1 cellular context compared by ENCODE assay signal in genomic region chr20:33994624-33994913, GRCh38.
TF ChIP-seq lines count a peak whose summit lies in the region.

No MANE protein-coding gene starts in this region.

TF ChIP-seq in endothelial cell of umbilical vein, 7 proteins besides CTCF, POLR2A, EP300 and RAD21 (continued from another document):
- TF ChIP-seq FOS (IDR thresholded peaks at IDR 0.05; ENCODE audit: borderline replicate concordance, insufficient read depth, low read length) (no peak), GATA2 (IDR thresholded peaks at IDR 0.05; ENCODE audit: insufficient read depth, insufficient read length, low read depth, low read length) (no peak), EZH2 (IDR thresholded peaks at IDR 0.05; ENCODE audit: borderline replicate concordance, low read depth, low read length, severe bottlenecking) (no peak)
TF ChIP-seq in endothelial cell of umbilical vein: peak in this region for 0.
